1 cellular context compared by ENCODE assay signal in genomic region chr10:18240185-18240882, GRCh38.
TF ChIP-seq lines count a peak whose summit lies in the region.

No MANE protein-coding gene starts in this region.

TF ChIP-seq in GM23338, 12 proteins besides CTCF, POLR2A, EP300 and RAD21 (continued from another document):
- TF ChIP-seq ZNF462 (CRISPR knock-in tag; IDR thresholded peaks at IDR 0.05) (no peak), ZNF114 (CRISPR knock-in tag; IDR thresholded peaks at IDR 0.05) (no peak), ZNF331 (CRISPR knock-in tag; IDR thresholded peaks at IDR 0.05; ENCODE audit: low read depth) (no peak), REST (IDR thresholded peaks at IDR 0.05; ENCODE audit: unreplicated experiment) (no peak), NANOG (IDR thresholded peaks at IDR 0.05; ENCODE audit: borderline replicate concordance) (no peak), JUNB (IDR thresholded peaks at IDR 0.05; ENCODE audit: unreplicated experiment) (no peak)
